Comparison of ENCODE assay signal across 13 cellular contexts in the genomic region with DNA sequence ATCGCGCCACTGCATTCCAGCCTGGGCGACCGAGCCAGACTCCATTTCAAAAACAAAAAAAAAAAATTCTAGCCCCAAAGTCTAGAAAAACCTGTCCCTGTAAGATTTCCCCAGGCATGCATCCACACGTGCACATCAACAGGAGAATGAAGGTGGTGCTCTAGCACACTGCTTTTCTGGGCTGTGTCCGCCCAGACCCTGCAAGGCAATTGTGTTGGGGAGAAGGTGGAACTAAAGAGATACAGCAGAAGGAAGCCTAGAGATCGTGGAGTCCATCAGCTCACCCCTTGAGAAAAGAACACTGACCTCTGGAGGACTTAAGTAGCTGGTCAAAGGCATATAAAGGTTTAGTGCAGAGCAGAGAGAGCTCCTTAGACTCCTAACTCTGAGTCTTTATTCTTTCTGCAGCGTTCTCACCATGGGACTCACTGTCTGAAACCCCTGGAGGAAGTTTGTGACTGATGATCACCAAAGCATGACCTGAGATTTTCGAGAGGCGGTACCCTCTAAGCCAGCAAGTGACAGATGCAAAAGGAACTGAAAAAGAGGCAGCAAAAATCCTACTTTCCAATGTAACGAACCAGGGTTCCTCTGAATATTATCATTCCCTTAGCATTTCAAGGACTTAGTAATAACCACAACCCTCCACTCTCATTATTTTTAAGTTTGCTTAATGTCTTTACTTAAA.
DNase-seq lines count a peak whose midpoint lies in the region; ATAC-seq and TF ChIP-seq lines count a peak whose summit lies in the region.
"Had no signal": no experiment of that assay in that cellular context is flagged by ENCODE, and none has a peak within 500 bp of the region (broad histone marks: within the 10 kb centered on the region; RNA-seq: fewer than 3 reads in every experiment).

No MANE protein-coding gene starts in this region.

- intact Hi-C loops in Calu3 (cut with micrococcal nuclease; ENCODE audit: unreplicated experiment) = no loop called here

- TF ChIP-seq CTCF in GM13977 (IDR thresholded peaks at IDR 0.05; ENCODE audit: extremely low read depth, insufficient read depth, missing control alignments) (no peak), Calu3 (IDR thresholded peaks at IDR 0.05; ENCODE audit: unreplicated experiment) (no peak)

- peak overlapping the region; percentile 20; the same call in 1 of the 2 replicates for H3K4me3 ChIP-seq in Karpas-422 (ENCODE audit: low read length)
- H3K4me3 ChIP-seq: SK-N-MC had no signal

- no peaks in the 10 kb centered on the region for H4K20me1 ChIP-seq in Karpas-422 (ENCODE audit: insufficient read depth, low read depth, low read length)

- H3K27me3 ChIP-seq in Karpas-422 (ENCODE audit: low read length) = no peaks in the 10 kb centered on the region
- H3K27me3 ChIP-seq: BE2C had no signal

- in situ Hi-C loops in GM13977 (cut with MboI; ENCODE audit: low pct_unique_long_range_greater_than_20kb, low sequenced_read_pairs, unreplicated experiment) = no loop called here

- no peaks in the 10 kb centered on the region for H3K36me3 Mint-ChIP-seq in Calu3 (ENCODE audit: insufficient read depth, unreplicated experiment)

- H3K4me3 Mint-ChIP-seq in Calu3 (ENCODE audit: low read depth, unreplicated experiment) = no peak overlapping the region
- H3K4me3 Mint-ChIP-seq: stimulated activated naive CD8-positive, alpha-beta T cell treated with anti-CD3 and anti-CD28 coated beads, Interleukin-15, Interleukin-2, amounts not matched to agents 100 ng/mL and 50 ng/mL, for 24 hours had no signal

- H3K79me2 ChIP-seq in Karpas-422 (ENCODE audit: low read length) = no peaks in the 10 kb centered on the region

- H3K9me3 ChIP-seq in Karpas-422 (ENCODE audit: low read length) = no peaks in the 10 kb centered on the region
- H3K9me3 ChIP-seq: BE2C had no signal

- peaks cover 14% of the 10 kb centered on the region for H3K9me3 Mint-ChIP-seq in Calu3 (ENCODE audit: low read depth, unreplicated experiment)
- H3K9me3 Mint-ChIP-seq: stimulated activated naive CD8-positive, alpha-beta T cell treated with anti-CD3 and anti-CD28 coated beads, Interleukin-15, Interleukin-2, amounts not matched to agents 100 ng/mL and 50 ng/mL, for 24 hours had no signal

- peak overlapping the region; percentile 21; the same call in 1 of the 2 replicates for H3K9ac ChIP-seq in Karpas-422 (ENCODE audit: low read length)

- ATAC-seq in GM19463 (IDR thresholded peaks at IDR 0.05; ENCODE audit: unreplicated experiment) = peak; percentile 99
- peak; percentile 95 for ATAC-seq in HG02938 (IDR thresholded peaks at IDR 0.05; ENCODE audit: unreplicated experiment)
- ATAC-seq: HepG2 had no signal

- no peaks in the 10 kb centered on the region for H3K27me3 Mint-ChIP-seq in Calu3 (ENCODE audit: unreplicated experiment)

- CTCF ChIA-PET in Calu3 (lab: Charles Lee) = no interaction called here

- BruUV-seq in Calu3 (replicated peaks; lab: Mats Ljungman, UMichigan) = no TSS peak

- no peak overlapping the region for H3K27ac ChIP-seq in Karpas-422 (ENCODE audit: low read length)
- H3K27ac ChIP-seq: SK-N-MC had no signal

- H3K36me3 ChIP-seq in Karpas-422 (ENCODE audit: insufficient read depth, low read length) = no peaks in the 10 kb centered on the region
- H3K36me3 ChIP-seq: BE2C had no signal

- H3K4me1 ChIP-seq in Karpas-422 (ENCODE audit: low read length) = peaks cover 12% of the 10 kb centered on the region
- H3K4me1 ChIP-seq: BE2C had no signal

- no peaks in the 10 kb centered on the region for H3K9me2 ChIP-seq in Karpas-422 (replicated peaks; ENCODE audit: insufficient read depth, low read length)

- H3K27ac Mint-ChIP-seq in Calu3 (ENCODE audit: unreplicated experiment) = no peak overlapping the region
- H3K27ac Mint-ChIP-seq: stimulated activated naive CD8-positive, alpha-beta T cell treated with anti-CD3 and anti-CD28 coated beads, Interleukin-15, Interleukin-2, amounts not matched to agents 100 ng/mL and 50 ng/mL, for 24 hours had no signal

- no peak overlapping the region for H2AFZ ChIP-seq in Karpas-422 (ENCODE audit: low read length)

- DNase-seq in GM13977 (ENCODE audit: low spot score) = peak; percentile 75
- DNase-seq in Karpas-422 = peak; percentile 71
- no peak for DNase-seq in central memory CD4-positive, alpha-beta T cell
- no peak for DNase-seq in globus pallidus (ENCODE audit: low spot score)
- DNase-seq in 8988T = no peak
- DNase-seq in Calu3 = no peak
- DNase-seq: activated CD4-positive, alpha-beta T cell treated with anti-CD3 and anti-CD28 coated beads, Interleukin-2, amount 50 U/mL, for 4 hours; BE2C had no signal

- peak overlapping the region; percentile 57 for H3K4me2 ChIP-seq in Karpas-422 (ENCODE audit: low read depth, low read length, poor library complexity, severe bottlenecking)

- no peaks in the 10 kb centered on the region for H3K4me1 Mint-ChIP-seq in Calu3 (ENCODE audit: low read depth, unreplicated experiment)

Comparison
In these comparisons a context has a peak if more than half of its experiments do, and no peak if none do; other contexts are left out.
1. DNase-seq: peak in GM13977 (single experiment) and Karpas-422 (single experiment); none in central memory CD4-positive, alpha-beta T cell (single experiment), globus pallidus (single experiment), 8988T (single experiment) and Calu3 (single experiment).